In genomic region chr5:154610321-154611154, GRCh38 we compare ENCODE assay signal across 8 cellular contexts.
DNase-seq lines count a peak whose midpoint lies in the region; ATAC-seq and TF ChIP-seq lines count a peak whose summit lies in the region.

No MANE protein-coding gene starts in this region.

- intact Hi-C loops in left ventricle myocardium inferior (cut with micrococcal nuclease), result no loop called here
- intact Hi-C loops in posterior cingulate gyrus (cut with DNase I), result loop anchor here (1.0 to 5.0 kb wide), 2 partner anchors 88 to 143 kb away; no protein-coding TSS in a partner anchor
- intact Hi-C loops in aorta (cut with DNase I), result loop anchor here (1.0 to 5.0 kb wide), 2 partner anchors 143 kb away; no protein-coding TSS in a partner anchor

- WGBS in aorta, 2 donors, result 1 to 2% methylated on average over 50 of the region's 50 CpGs

- H3K27ac ChIP-seq in SJCRH30 (no peak overlapping the region), left ventricle myocardium inferior (replicated peaks) (no peak overlapping the region), aorta (ENCODE audit: low read depth in 1 of 2, low read length in 2 of 2) (no peak overlapping the region)

- H3K27me3 ChIP-seq in SJCRH30, result peaks cover 37% of the 10 kb centered on the region
- H3K27me3 ChIP-seq in left ventricle myocardium inferior (ENCODE audit: low read depth), result peaks cover 86% of the 10 kb centered on the region
- H3K27me3 ChIP-seq in aorta (ENCODE audit: control insufficient read depth in 1 of 2, insufficient read depth in 2 of 2, low read length in 1 of 2), result no peaks in the 10 kb centered on the region

- H3K4me1 ChIP-seq in SJCRH30 (no peaks in the 10 kb centered on the region), left ventricle myocardium inferior (peaks cover 13% of the 10 kb centered on the region), aorta (ENCODE audit: control insufficient read depth in 1 of 2, insufficient read depth in 2 of 2, low read length in 2 of 2) (no peaks in the 10 kb centered on the region)

- H3K4me3 ChIP-seq in SJCRH30 (no peak overlapping the region), left ventricle myocardium inferior (peak overlapping the region; percentile 59), aorta (ENCODE audit: low read length in 2 of 2) (no peak overlapping the region)

- H3K36me3 ChIP-seq in SJCRH30 (no peaks in the 10 kb centered on the region), left ventricle myocardium inferior (no peaks in the 10 kb centered on the region), aorta (ENCODE audit: control insufficient read depth in 1 of 2, insufficient read depth in 2 of 2, low read length in 1 of 2) (no peaks in the 10 kb centered on the region)

- peak; percentile 86 for TF ChIP-seq CTCF in left ventricle myocardium inferior (IDR thresholded peaks at IDR 0.05; ENCODE audit: borderline replicate concordance)

- DNase-seq in GF-D8 (lab: John Stamatoyannopoulos, UW) (peak; percentile 23), Kasumi-1 (lab: John Stamatoyannopoulos, UW) (peak; percentile 80 to 85), SJCRH30 (peak; percentile 51 to 71), left ventricle myocardium inferior (peak; percentile 54), posterior cingulate gyrus (peak; percentile 53 to 96 (median 75)), aorta (peak; percentile 69 to 87)
- peak; percentile 25 for DNase-seq in activated naive CD8-positive, alpha-beta T cell treated with anti-CD3 and anti-CD28 coated beads, Interleukin-2, amount 50 U/mL, for 16 hours (ENCODE audit: low read depth, low spot score)

- peak; percentile 92 for ATAC-seq in GM21825 (IDR thresholded peaks at IDR 0.05; ENCODE audit: unreplicated experiment)
- peak; percentile 89 for ATAC-seq in aorta (ENCODE audit: low FRiP score)

- H3K9me3 ChIP-seq in SJCRH30 (replicated peaks) (no peaks in the 10 kb centered on the region), left ventricle myocardium inferior (replicated peaks) (no peaks in the 10 kb centered on the region), aorta (ENCODE audit: control insufficient read depth, low read length) (no peaks in the 10 kb centered on the region)

Comparison
In these comparisons a context has a peak if more than half of its experiments do, and no peak if none do; other contexts are left out.
1. DNase-seq: peak in every context shown above with its lines; median percentile 82 in Kasumi-1; 78 in aorta; 75 in posterior cingulate gyrus; 61 in SJCRH30; 54 in left ventricle myocardium inferior; 25 in activated naive CD8-positive, alpha-beta T cell treated with anti-CD3 and anti-CD28 coated beads, Interleukin-2, amount 50 U/mL, for 16 hours; 23 in GF-D8.